ENCODE assay signal across 9 cellular contexts in genomic region chr15:51759557-51760070, GRCh38. TPM values are rescaled to one million over a fixed set of nuclear protein-coding genes. Genes with fewer than 3 reads are reported as not detected.
A peak's percentile ranks its signal among the peaks of the same experiment; 100 is the strongest.
DNase-seq lines count a peak whose midpoint lies in the region; ATAC-seq, FAIRE-seq and TF ChIP-seq lines count a peak whose summit lies in the region.
"Had no signal": no experiment of that assay in that cellular context is flagged by ENCODE, and none has a peak within 500 bp of the region (broad histone marks: within the 10 kb centered on the region; RNA-seq: fewer than 3 reads in every experiment).

No MANE protein-coding gene starts in this region.

- H3K9me3 ChIP-seq in colonic mucosa (no peaks in the 10 kb centered on the region), pancreas (no peaks in the 10 kb centered on the region)

- WGBS in pancreas, 2 donors = 58 to 79% methylated on average over 3 of the region's 3 CpGs

- DNase-seq in GM10266 (ENCODE audit: extremely low spot score) = no peak
- DNase-seq in NCI-H146 treated with DMSO at 0.1 percent for 48 hours (lab: John Stamatoyannopoulos, UW; ENCODE audit: unreplicated experiment) = peak; percentile 9
- DNase-seq in colonic mucosa = peak; percentile 58
- peak in 1 of 6 donors; percentile 12 for DNase-seq in pancreas
- no peak for DNase-seq in effector CD4-positive, alpha-beta T cell
- no peak for DNase-seq in DMS114 treated with DMSO at 0.1 percent for 48 hours (lab: John Stamatoyannopoulos, UW; ENCODE audit: unreplicated experiment)
- DNase-seq in T-cell = no peak
- no peak for DNase-seq in activated CD8-positive, alpha-beta T cell treated with anti-CD3 and anti-CD28 coated beads for 36 hours
- DNase-seq: effector memory CD4-positive, alpha-beta T cell had no signal

- H3K27me3 ChIP-seq in colonic mucosa = no peaks in the 10 kb centered on the region
- no peaks in the 10 kb centered on the region for H3K27me3 ChIP-seq in pancreas

- H3K4me3 Mint-ChIP-seq in T-cell = no peak overlapping the region
- no peak overlapping the region for H3K4me3 Mint-ChIP-seq in activated CD8-positive, alpha-beta T cell treated with anti-CD3 and anti-CD28 coated beads for 36 hours

- H3K4me3 ChIP-seq in colonic mucosa = no peak overlapping the region
- no peak overlapping the region for H3K4me3 ChIP-seq in pancreas

- peak in 3 of 4 donors; percentile 58 to 69 (median 68) for ATAC-seq in pancreas
- no peak for ATAC-seq in T-cell (replicated peaks in 1 of 4)
- no peak for ATAC-seq in activated CD8-positive, alpha-beta T cell treated with anti-CD3 and anti-CD28 coated beads for 36 hours

- peaks cover 10% of the 10 kb centered on the region for H3K36me3 Mint-ChIP-seq in T-cell
- no peaks in the 10 kb centered on the region for H3K36me3 Mint-ChIP-seq in activated CD8-positive, alpha-beta T cell treated with anti-CD3 and anti-CD28 coated beads for 36 hours (ENCODE audit: low read depth)

- H3K27ac ChIP-seq in colonic mucosa (no peak overlapping the region), pancreas (no peak overlapping the region)

- H3K36me3 ChIP-seq in colonic mucosa = no peaks in the 10 kb centered on the region
- H3K36me3 ChIP-seq in pancreas = no peaks in the 10 kb centered on the region

- POLR2A ChIA-PET in T-cell (lab: Charles Lee) = no interaction called here
- POLR2A ChIA-PET in activated CD8-positive, alpha-beta T cell treated with anti-CD3 and anti-CD28 coated beads for 36 hours (lab: Charles Lee) = no interaction called here

- H3K9me3 Mint-ChIP-seq in T-cell = no peaks in the 10 kb centered on the region
- H3K9me3 Mint-ChIP-seq in activated CD8-positive, alpha-beta T cell treated with anti-CD3 and anti-CD28 coated beads for 36 hours = no peaks in the 10 kb centered on the region

- H3K4me1 ChIP-seq in colonic mucosa = no peaks in the 10 kb centered on the region
- no peaks in the 10 kb centered on the region for H3K4me1 ChIP-seq in pancreas

- H3K27ac Mint-ChIP-seq in T-cell = no peak overlapping the region
- no peak overlapping the region for H3K27ac Mint-ChIP-seq in activated CD8-positive, alpha-beta T cell treated with anti-CD3 and anti-CD28 coated beads for 36 hours

- intact Hi-C loops in colonic mucosa (cut with DNase I) (no loop called here), pancreas (cut with DNase I) (loop anchor here in 1 of 3 donors (10.0 kb wide), 1 partner anchor 105 kb away; no protein-coding TSS in a partner anchor)
- intact Hi-C loops in activated CD8-positive, alpha-beta T cell treated with anti-CD3 and anti-CD28 coated beads for 36 hours (cut with micrococcal nuclease) = no loop called here

- TF ChIP-seq CTCF in GM10266 (IDR thresholded peaks at IDR 0.05; ENCODE audit: control insufficient read depth, insufficient read depth, low read depth, missing control alignments) (peak; percentile 42), colonic mucosa (IDR thresholded peaks at IDR 0.05) (no peak), pancreas (IDR thresholded peaks at IDR 0.05) (no peak)
- TF ChIP-seq CTCF in activated CD8-positive, alpha-beta T cell treated with anti-CD3 and anti-CD28 coated beads for 36 hours (IDR thresholded peaks at IDR 0.05) = no peak

- CTCF ChIA-PET in T-cell (lab: Charles Lee) = no interaction called here
- CTCF ChIA-PET in activated CD8-positive, alpha-beta T cell treated with anti-CD3 and anti-CD28 coated beads for 36 hours (lab: Charles Lee) = interaction anchor here (3.3 to 3.7 kb wide), 2 partner anchors 17 to 109 kb away, joined by 12 to 21 read pairs; no protein-coding TSS in a partner anchor

- no peak overlapping the region for H3K9ac ChIP-seq in colonic mucosa (ENCODE audit: low read depth in 2 of 2, low read length in 2 of 2)

- peaks cover 7 to 14% (median 8%) of the 10 kb centered on the region in 3 donors for H3K4me1 Mint-ChIP-seq in T-cell
- H3K4me1 Mint-ChIP-seq in activated CD8-positive, alpha-beta T cell treated with anti-CD3 and anti-CD28 coated beads for 36 hours (ENCODE audit: low read depth) = peaks cover 2% of the 10 kb centered on the region

- FAIRE-seq in pancreas (lab: Jason Lieb, UNC) = no peak

- H3K27me3 Mint-ChIP-seq in T-cell = no peaks in the 10 kb centered on the region
- no peaks in the 10 kb centered on the region for H3K27me3 Mint-ChIP-seq in activated CD8-positive, alpha-beta T cell treated with anti-CD3 and anti-CD28 coated beads for 36 hours

RNA-seq across cellular contexts. Expression of gene TMOD2, which starts 8.2 kb away (rescaled TPM):
- total RNA-seq in colonic mucosa = 1 to 10 TPM; 2.4 to 7.2 TPM
- 1 to 10 TPM; 1.9 to 6.8 (median 3.6) TPM for total RNA-seq in pancreas
- 1 to 10 TPM; 1.1 to 3.7 TPM for polyA plus RNA-seq in pancreas
- total RNA-seq in T-cell = 10 to 100 TPM; 10.9 to 17.2 (median 16.8) TPM
- 1 to 10 TPM; 4.8 to 7.0 TPM for total RNA-seq in activated CD8-positive, alpha-beta T cell treated with anti-CD3 and anti-CD28 coated beads for 36 hours

RNA-seq across cellular contexts. Expression of gene LYSMD2, which starts 22.2 kb away (rescaled TPM):
- total RNA-seq in colonic mucosa (1 to 10 TPM; 7.1 to 7.8 TPM), pancreas (1 to 10 TPM; 5.0 to 9.5 (median 6.3) TPM), T-cell (10 to 100 TPM; 16.6 to 36.2 (median 26.2) TPM)
- polyA plus RNA-seq in pancreas = 10 to 100 TPM; 10.0 to 29.7 TPM
- 10 to 100 TPM; 18.5 to 19.0 TPM for total RNA-seq in activated CD8-positive, alpha-beta T cell treated with anti-CD3 and anti-CD28 coated beads for 36 hours

Comparison
In these comparisons a context has a peak if more than half of its experiments do, and no peak if none do; other contexts are left out.
1. DNase-seq: peak in NCI-H146 treated with DMSO at 0.1 percent for 48 hours (single experiment) and colonic mucosa (single experiment); none in GM10266 (single experiment), effector CD4-positive, alpha-beta T cell (single experiment), DMS114 treated with DMSO at 0.1 percent for 48 hours (single experiment), T-cell (0 of 34) and activated CD8-positive, alpha-beta T cell treated with anti-CD3 and anti-CD28 coated beads for 36 hours (single experiment).
2. ATAC-seq: peak in pancreas (3 of 4); none in T-cell (0 of 4) and activated CD8-positive, alpha-beta T cell treated with anti-CD3 and anti-CD28 coated beads for 36 hours (single experiment).